In genomic region chr14:99752486-99753121, GRCh38 we compare ENCODE assay signal across 13 cellular contexts. TPM values are rescaled to one million over a fixed set of nuclear protein-coding genes. Genes with fewer than 3 reads are reported as not detected.
DNase-seq lines count a peak whose midpoint lies in the region; ATAC-seq and TF ChIP-seq lines count a peak whose summit lies in the region.
"Had no signal": no experiment of that assay in that cellular context is flagged by ENCODE, and none has a peak within 500 bp of the region (broad histone marks: within the 10 kb centered on the region; RNA-seq: fewer than 3 reads in every experiment).

No MANE protein-coding gene starts in this region.

- peaks cover 5 to 6% of the 10 kb centered on the region in 2 donors for H3K4me1 Mint-ChIP-seq in natural killer cell treated with Interleukin-12 subunit alpha and Interleukin-12 subunit beta and Interleukin-15 and Interleukin-18, amount 100 ng/mL, for 72 hours (ENCODE audit: low read depth in 2 of 2)

- H3K27ac ChIP-seq in AG04450 (ENCODE audit: low read depth, low read length) (peak overlapping the region; percentile 94), muscle layer of colon (ENCODE audit: low read depth, low read length) (peak overlapping the region; percentile 86)

- H3K36me3 ChIP-seq in muscle layer of colon (ENCODE audit: insufficient read depth, low read length): no peaks in the 10 kb centered on the region

- H3K4me3 ChIP-seq in AG04450 (ENCODE audit: low read depth, low read length) (peak overlapping the region; percentile 7), NB4 (ENCODE audit: low read depth, low read length) (no peak overlapping the region), muscle layer of colon (ENCODE audit: low read depth in 1 of 2, low read length in 2 of 2) (peak overlapping the region in 1 of 2 donors; percentile 9)

- TF ChIP-seq CTCF in AG04450 (IDR thresholded peaks at IDR 0.05; ENCODE audit: low read depth, low read length) (no peak), NB4 (IDR thresholded peaks at IDR 0.05; ENCODE audit: low read depth, low read length) (no peak)

- TF ChIP-seq POLR2A in NB4 (IDR thresholded peaks at IDR 0.05; ENCODE audit: extremely low read depth, insufficient read length): no peak

- H3K9ac ChIP-seq in muscle layer of colon (ENCODE audit: low read length): no peak overlapping the region

- no peak overlapping the region for H3K4me3 Mint-ChIP-seq in natural killer cell treated with Interleukin-12 subunit alpha and Interleukin-12 subunit beta and Interleukin-15 and Interleukin-18, amount 100 ng/mL, for 72 hours
- H3K4me3 Mint-ChIP-seq: CD8-positive, alpha-beta T cell had no signal

- H3K9me3 ChIP-seq in AG04450 (ENCODE audit: control insufficient read depth, insufficient read depth, low read length) (no peaks in the 10 kb centered on the region; the same call in 1 of the 2 replicates), muscle layer of colon (ENCODE audit: low read length) (no peaks in the 10 kb centered on the region)

- DNase-seq in AG04450 (ENCODE audit: low read depth, low spot score) (no peak), NB4 (ENCODE audit: low read depth) (peak; percentile 59), dermis microvascular lymphatic vessel endothelial cell (ENCODE audit: low read depth in 2 of 2) (peak; percentile 48 to 93)
- no peak for DNase-seq in natural killer cell treated with Interleukin-12 subunit alpha and Interleukin-12 subunit beta and Interleukin-15 and Interleukin-18, amount 100 ng/mL, for 72 hours (ENCODE audit: low spot score)
- DNase-seq: activated CD4-positive, CD25-positive, alpha-beta regulatory T cell; CD8-positive, alpha-beta T cell; NCI-H1694 treated with DMSO at 0.1 percent for 48 hours; stimulated activated CD4-positive, alpha-beta T cell treated with anti-CD3 and anti-CD28 coated beads, Interleukin-4, amount 100 ng/mL, for 1 hour had no signal

- H3K27me3 ChIP-seq in AG04450 (ENCODE audit: control insufficient read depth, insufficient read depth, low read length): no peaks in the 10 kb centered on the region
- no peaks in the 10 kb centered on the region for H3K27me3 ChIP-seq in muscle layer of colon (ENCODE audit: control insufficient read depth in 1 of 2, insufficient read depth in 2 of 2, low read length in 2 of 2)

- peaks cover 79% of the 10 kb centered on the region for H3K4me1 ChIP-seq in muscle layer of colon (ENCODE audit: insufficient read depth, low read length)

- no peaks in the 10 kb centered on the region for H3K9me3 Mint-ChIP-seq in natural killer cell treated with Interleukin-12 subunit alpha and Interleukin-12 subunit beta and Interleukin-15 and Interleukin-18, amount 100 ng/mL, for 72 hours
- H3K9me3 Mint-ChIP-seq: activated naive CD8-positive, alpha-beta T cell treated with anti-CD3 and anti-CD28 coated beads, Interleukin-2, amount 10 ng/mL, durations not matched to agents 7 days and 5 days; CD8-positive, alpha-beta T cell had no signal

- POLR2A ChIA-PET in AG04450 (lab: Yijun Ruan, JAX): interaction anchor here (0.6 to 1.4 kb wide), 4 partner anchors 41 to 344 kb away, joined by 3 to 6 read pairs (median 4); partner anchors contain the start of genes CYP46A1 and EML1

- CTCF ChIA-PET in AG04450 (lab: Charles Lee): interaction anchor here (1.2 to 2.0 kb wide), 2 partner anchors 39 to 133 kb away, joined by 3 to 4 read pairs; no protein-coding TSS in a partner anchor

- no peak overlapping the region for H3K27ac Mint-ChIP-seq in natural killer cell treated with Interleukin-12 subunit alpha and Interleukin-12 subunit beta and Interleukin-15 and Interleukin-18, amount 100 ng/mL, for 72 hours
- H3K27ac Mint-ChIP-seq: activated naive CD8-positive, alpha-beta T cell treated with anti-CD3 and anti-CD28 coated beads, Interleukin-2, amount 10 ng/mL, durations not matched to agents 7 days and 5 days; CD8-positive, alpha-beta T cell had no signal

- H3K36me3 Mint-ChIP-seq in natural killer cell treated with Interleukin-12 subunit alpha and Interleukin-12 subunit beta and Interleukin-15 and Interleukin-18, amount 100 ng/mL, for 72 hours: no peaks in the 10 kb centered on the region
- H3K36me3 Mint-ChIP-seq: activated naive CD8-positive, alpha-beta T cell treated with anti-CD3 and anti-CD28 coated beads, Interleukin-2, amount 10 ng/mL, durations not matched to agents 7 days and 5 days; CD8-positive, alpha-beta T cell had no signal

- no peak for ATAC-seq in HG03354 (IDR thresholded peaks at IDR 0.05; ENCODE audit: poor library complexity, severe bottlenecking, unreplicated experiment)
- ATAC-seq in natural killer cell treated with Interleukin-12 subunit alpha and Interleukin-12 subunit beta and Interleukin-15 and Interleukin-18, amount 100 ng/mL, for 72 hours: no peak
- no peak for ATAC-seq in HG03469 (IDR thresholded peaks at IDR 0.05; ENCODE audit: unreplicated experiment)
- no peak for ATAC-seq in GM18868 (IDR thresholded peaks at IDR 0.05; ENCODE audit: unreplicated experiment)
- ATAC-seq: CD8-positive, alpha-beta T cell had no signal

- peaks cover 21 to 26% of the 10 kb centered on the region in 2 donors for H3K27me3 Mint-ChIP-seq in natural killer cell treated with Interleukin-12 subunit alpha and Interleukin-12 subunit beta and Interleukin-15 and Interleukin-18, amount 100 ng/mL, for 72 hours

RNA-seq across cellular contexts. Expression of gene EML1, which starts 40.6 kb away (rescaled TPM):
- 37.7 and 44.6 TPM in 2 replicates for polyA plus RNA-seq in AG04450 (2011; rRNA removed)
- polyA minus RNA-seq in AG04450 (2011; rRNA and poly(A)+ RNA removed): 92.9 and 138 TPM in 2 replicates
- total RNA-seq in dermis microvascular lymphatic vessel endothelial cell: 29.9 and 35.1 TPM in 2 replicates
- total RNA-seq in natural killer cell treated with Interleukin-12 subunit alpha and Interleukin-12 subunit beta and Interleukin-15 and Interleukin-18, amount 100 ng/mL, for 72 hours: 1 to 10 TPM in 1 of 2 donors, not detected in 1; 1.4 TPM
- total RNA-seq: CD8-positive, alpha-beta T cell had no signal

Comparison
In these comparisons a context has a peak if more than half of its experiments do, and no peak if none do; other contexts are left out.
1. DNase-seq: peak in NB4 (single experiment) and dermis microvascular lymphatic vessel endothelial cell (2 of 2); none in AG04450 (single experiment) and natural killer cell treated with Interleukin-12 subunit alpha and Interleukin-12 subunit beta and Interleukin-15 and Interleukin-18, amount 100 ng/mL, for 72 hours (single experiment).
2. RNA of gene EML1, which starts 40.6 kb away (total RNA-seq): 29.9 to 35.1 TPM in dermis microvascular lymphatic vessel endothelial cell; 1.4 TPM in natural killer cell treated with Interleukin-12 subunit alpha and Interleukin-12 subunit beta and Interleukin-15 and Interleukin-18, amount 100 ng/mL, for 72 hours; every median in the first group is over 10 times any median in the second.